ENCODE assay signal across 8 cellular contexts in genomic region chr17:77400445-77400870, GRCh38.
A peak's percentile ranks its signal among the peaks of the same experiment; 100 is the strongest.
DNase-seq lines count a peak whose midpoint lies in the region; ATAC-seq lines count a peak whose summit lies in the region.

No MANE protein-coding gene starts in this region.

- no peak for ATAC-seq in HG03521 (IDR thresholded peaks at IDR 0.05; ENCODE audit: unreplicated experiment)
- ATAC-seq in HG02840 (IDR thresholded peaks at IDR 0.05; ENCODE audit: low FRiP score, unreplicated experiment), result no peak

- H3K4me3 ChIP-seq in skeletal muscle tissue (ENCODE audit: low read length in 3 of 3), result peak overlapping the region in 2 of 3 donors; percentile 5 to 13

- no peaks in the 10 kb centered on the region for H3K27me3 ChIP-seq in skeletal muscle tissue (ENCODE audit: control insufficient read depth in 3 of 3, insufficient read depth in 3 of 3, low read length in 3 of 3)

- H3K9ac ChIP-seq in skeletal muscle tissue (ENCODE audit: low read depth in 1 of 3, low read length in 3 of 3), result peak overlapping the region; percentile 30 to 45 (median 38)

- no peak overlapping the region for H3K27ac ChIP-seq in skeletal muscle tissue (ENCODE audit: low read depth, low read length)

- peaks cover 35 to 66% (median 61%) of the 10 kb centered on the region in 3 donors for H3K4me1 ChIP-seq in skeletal muscle tissue (ENCODE audit: control insufficient read depth in 3 of 3, insufficient read depth in 3 of 3, low read length in 3 of 3)

- H3K36me3 ChIP-seq in skeletal muscle tissue (ENCODE audit: control insufficient read depth in 3 of 3, insufficient read depth in 3 of 3, low read length in 3 of 3), result peaks cover 0 to 10% (median 9%) of the 10 kb centered on the region in 3 donors

- H3K9me3 ChIP-seq in skeletal muscle tissue (ENCODE audit: control insufficient read depth in 3 of 3, low read length in 3 of 3), result no peaks in the 10 kb centered on the region

- peak; percentile 55 for DNase-seq in GDM1 (lab: John Stamatoyannopoulos, UW)
- DNase-seq in NCI-H446 treated with DMSO at 0.1 percent for 48 hours (lab: John Stamatoyannopoulos, UW), result peak; percentile 33
- peak; percentile 60 for DNase-seq in activated CD8-positive, alpha-beta memory T cell treated with anti-CD3 and anti-CD28 coated beads, Interleukin-2, amount 50 U/mL, for 24 hours (ENCODE audit: extremely low read depth)
- peak; percentile 43 for DNase-seq in fibroblast of peridontal ligament (ENCODE audit: extremely low read depth)
- DNase-seq in NCI-H510A treated with DMSO at 0.1 percent for 48 hours (lab: John Stamatoyannopoulos, UW), result no peak
